8 cellular contexts compared by ENCODE assay signal in the genomic region with DNA sequence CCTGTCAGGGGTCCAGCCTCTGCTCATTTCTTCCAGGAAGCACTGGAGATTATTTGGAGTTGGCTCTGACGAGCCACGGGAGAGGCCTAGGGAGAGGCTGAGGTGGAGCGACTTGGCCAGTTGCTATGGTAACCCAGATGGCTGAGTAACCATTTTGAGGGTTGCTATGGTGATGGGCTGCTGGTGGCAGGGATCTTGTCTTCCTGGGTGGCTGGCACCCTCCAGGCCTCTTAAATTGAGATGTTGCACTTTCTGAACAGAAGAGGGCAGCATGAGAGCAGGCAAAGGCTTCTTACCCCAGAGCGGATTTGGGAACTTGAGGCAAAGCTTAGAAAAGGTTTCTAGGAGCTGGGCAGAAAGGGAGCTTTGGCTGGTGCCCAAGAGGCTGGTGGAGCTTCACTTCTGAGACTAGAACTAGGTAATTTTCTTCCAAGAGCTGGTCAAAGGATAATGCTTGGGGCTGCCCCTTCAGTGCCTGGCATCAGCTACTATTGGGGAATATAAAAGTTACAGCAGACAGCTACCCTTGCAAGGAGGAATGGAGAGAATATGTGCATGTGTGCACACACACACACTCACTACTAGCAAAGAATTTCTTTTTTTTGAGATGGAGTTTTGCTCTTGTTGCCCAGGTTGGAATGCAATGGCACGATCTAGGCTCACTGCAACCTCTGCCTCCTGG.
A peak's percentile ranks its signal among the peaks of the same experiment; 100 is the strongest.
DNase-seq lines count a peak whose midpoint lies in the region; ATAC-seq and TF ChIP-seq lines count a peak whose summit lies in the region.

No MANE protein-coding gene starts in this region.

- no peak overlapping the region for H3K9ac ChIP-seq in liver (ENCODE audit: low read depth in 1 of 2, low read length in 2 of 2)

- no peaks in the 10 kb centered on the region for H3K36me3 ChIP-seq in liver (ENCODE audit: control insufficient read depth in 4 of 4, insufficient read depth in 3 of 4, low read depth in 1 of 4, low read length in 3 of 4)

- no peaks in the 10 kb centered on the region for H3K36me3 Mint-ChIP-seq in HFFc6 (ENCODE audit: low read depth)
- H3K36me3 Mint-ChIP-seq in activated CD4-positive, alpha-beta T cell treated with anti-CD3 and anti-CD28 coated beads, Interleukin-2, amount 10 ng/mL, durations not matched to agents 7 days and 5 days (ENCODE audit: low read depth) = no peaks in the 10 kb centered on the region

- no peak for ATAC-seq in GM21529 (IDR thresholded peaks at IDR 0.05; ENCODE audit: unreplicated experiment)

- peak overlapping the region; percentile 91 for H3K27ac Mint-ChIP-seq in HFFc6
- no peak overlapping the region for H3K27ac Mint-ChIP-seq in activated CD4-positive, alpha-beta T cell treated with anti-CD3 and anti-CD28 coated beads, Interleukin-2, amount 10 ng/mL, durations not matched to agents 7 days and 5 days

- H3K27ac ChIP-seq in C4-2B (no peak overlapping the region), coronary artery (peak overlapping the region in 1 of 2 donors; percentile 61), liver (ENCODE audit: low read depth in 1 of 2, low read length in 2 of 2) (no peak overlapping the region)

- H3K9me3 ChIP-seq in liver (ENCODE audit: control insufficient read depth in 4 of 4, low read length in 3 of 4) = no peaks in the 10 kb centered on the region

- CTCF ChIA-PET in activated CD4-positive, alpha-beta T cell treated with anti-CD3 and anti-CD28 coated beads, Interleukin-2, amount 10 ng/mL, durations not matched to agents 7 days and 5 days (lab: Charles Lee) = interaction anchor here (0.5 to 2.3 kb wide), 24 partner anchors 9 to 508 kb away, joined by 3 to 11 read pairs (median 4); a partner anchor contains a TSS

- POLR2A ChIA-PET in activated CD4-positive, alpha-beta T cell treated with anti-CD3 and anti-CD28 coated beads, Interleukin-2, amount 10 ng/mL, durations not matched to agents 7 days and 5 days (lab: Charles Lee) = no interaction called here

- H3K4me3 Mint-ChIP-seq in HFFc6 = no peak overlapping the region
- H3K4me3 Mint-ChIP-seq in activated CD4-positive, alpha-beta T cell treated with anti-CD3 and anti-CD28 coated beads, Interleukin-2, amount 10 ng/mL, durations not matched to agents 7 days and 5 days = no peak overlapping the region

- WGBS in liver = 18% methylated on average over 5 of the region's 5 CpGs

- no peaks in the 10 kb centered on the region for H3K27me3 Mint-ChIP-seq in HFFc6 (ENCODE audit: insufficient read depth)
- H3K27me3 Mint-ChIP-seq in activated CD4-positive, alpha-beta T cell treated with anti-CD3 and anti-CD28 coated beads, Interleukin-2, amount 10 ng/mL, durations not matched to agents 7 days and 5 days = no peaks in the 10 kb centered on the region

- TF ChIP-seq CTCF in C4-2B (conservative IDR thresholded peaks at IDR 0.05) (peak; percentile 90), HFFc6 (IDR thresholded peaks at IDR 0.05) (peak; percentile 89), coronary artery (IDR thresholded peaks at IDR 0.05) (peak; percentile 58), liver (IDR thresholded peaks at IDR 0.05; ENCODE audit: low read depth, low read length, missing input control) (peak; percentile 73)

- TF ChIP-seq RAD21 in liver (IDR thresholded peaks at IDR 0.05) = peak; percentile 93 to 99

- H3K4me3 ChIP-seq in coronary artery = no peak overlapping the region
- no peak overlapping the region for H3K4me3 ChIP-seq in liver (ENCODE audit: low read depth in 1 of 3, low read length in 3 of 3)

- no peaks in the 10 kb centered on the region for H3K9me3 Mint-ChIP-seq in HFFc6
- H3K9me3 Mint-ChIP-seq in activated CD4-positive, alpha-beta T cell treated with anti-CD3 and anti-CD28 coated beads, Interleukin-2, amount 10 ng/mL, durations not matched to agents 7 days and 5 days = no peaks in the 10 kb centered on the region

- DNase-seq in HFFc6 (peak; percentile 99), NCI-H526 (lab: John Stamatoyannopoulos, UW) (peak; percentile 83 to 91), coronary artery (ENCODE audit: low spot score) (peak; percentile 86)
- peak; percentile 76 for DNase-seq in activated CD4-positive, alpha-beta T cell treated with anti-CD3 and anti-CD28 coated beads, Interleukin-2, amount 10 ng/mL, durations not matched to agents 7 days and 5 days
- peak in 2 of 3 experiments; percentile 38 to 49 for DNase-seq in stimulated activated CD4-positive, alpha-beta T cell treated with anti-CD3 and anti-CD28 coated beads, TNF-alpha, amount 100 ng/mL, for 4 hours (ENCODE audit: low read depth in 3 of 3)

- peaks cover 0 to 3% (median under 1%) of the 10 kb centered on the region in 4 donors for H3K4me1 ChIP-seq in liver (ENCODE audit: control insufficient read depth in 4 of 4, insufficient read depth in 4 of 4, low read length in 3 of 4)

- no peaks in the 10 kb centered on the region for H3K27me3 ChIP-seq in liver (ENCODE audit: control insufficient read depth in 4 of 4, insufficient read depth in 4 of 4, low read length in 3 of 4)

- H3K4me1 Mint-ChIP-seq in HFFc6 (ENCODE audit: low read depth) = peaks cover 33% of the 10 kb centered on the region
- H3K4me1 Mint-ChIP-seq in activated CD4-positive, alpha-beta T cell treated with anti-CD3 and anti-CD28 coated beads, Interleukin-2, amount 10 ng/mL, durations not matched to agents 7 days and 5 days = peaks cover 22% of the 10 kb centered on the region

TF ChIP-seq in liver, 16 proteins besides CTCF, POLR2A, EP300 and RAD21:
- no peak for TF ChIP-seq GABPA (IDR thresholded peaks at IDR 0.05 in 1 of 2, conservative IDR thresholded peaks at IDR 0.05 in 1 of 2)
- TF ChIP-seq YY1 (IDR thresholded peaks at IDR 0.05) = peak; percentile 65

Comparison
In these comparisons a context has a peak if more than half of its experiments do, and no peak if none do; other contexts are left out.
1. DNase-seq: peak in every context shown above with its lines; median percentile 99 in HFFc6; 87 in NCI-H526; 86 in coronary artery; 76 in activated CD4-positive, alpha-beta T cell treated with anti-CD3 and anti-CD28 coated beads, Interleukin-2, amount 10 ng/mL, durations not matched to agents 7 days and 5 days; 44 in stimulated activated CD4-positive, alpha-beta T cell treated with anti-CD3 and anti-CD28 coated beads, TNF-alpha, amount 100 ng/mL, for 4 hours.